7 cellular contexts compared by ENCODE assay signal in genomic region chr12:97608710-97609394, GRCh38.
A peak's percentile ranks its signal among the peaks of the same experiment; 100 is the strongest.
DNase-seq lines count a peak whose midpoint lies in the region; ATAC-seq and TF ChIP-seq lines count a peak whose summit lies in the region.
"Not testable (repeated sequence)": the region's sequence is repeated elsewhere in the genome, so short reads cannot be mapped to it uniquely, and the experiment has no call there.

No MANE protein-coding gene starts in this region.

- not testable (repeated sequence) for H3K27me3 ChIP-seq in DND-41 (ENCODE audit: insufficient read depth, low read length, poor library complexity); HUES64 (ENCODE audit: insufficient read depth, low read length); endodermal cell (ENCODE audit: control insufficient read depth, insufficient read depth, low read length, poor library complexity, severe bottlenecking); iPS-20b (ENCODE audit: insufficient read depth, low read length); mucosa of stomach (ENCODE audit: control insufficient read depth, insufficient read depth, low read length)

- DNase-seq in DND-41 (peak; percentile 32), NCI-H748 (lab: John Stamatoyannopoulos, UW; ENCODE audit: unreplicated experiment) (peak; percentile 80), endodermal cell (peak; percentile 79)
- DNase-seq in progenitor cell of endocrine pancreas (ENCODE audit: low spot score, unreplicated experiment): not testable (repeated sequence)

- TF ChIP-seq CTCF in DND-41 (IDR thresholded peaks at IDR 0.05; ENCODE audit: borderline replicate concordance, extremely low read depth, low read length, poor library complexity, severe bottlenecking); progenitor cell of endocrine pancreas (IDR thresholded peaks at IDR 0.05; ENCODE audit: unreplicated experiment): not testable (repeated sequence)
- peak; percentile 13 for TF ChIP-seq CTCF in endodermal cell (conservative IDR thresholded peaks at IDR 0.05)

- ATAC-seq in DND-41 (ENCODE audit: insufficient read depth, low read depth): not testable (repeated sequence)

- not testable (repeated sequence) for H3K9ac ChIP-seq in DND-41 (ENCODE audit: low read depth, low read length); HUES64 (ENCODE audit: low read depth, low read length); endodermal cell (ENCODE audit: extremely low read depth, low read length, poor library complexity, severe bottlenecking)
- H3K9ac ChIP-seq in iPS-20b (ENCODE audit: low read depth, low read length): peak overlapping the region; percentile 51; the same call in 1 of the 2 replicates
- peak overlapping the region; percentile 34 for H3K9ac ChIP-seq in mucosa of stomach (ENCODE audit: low read length)

- H3K27ac ChIP-seq in DND-41 (ENCODE audit: low read length); HUES64 (ENCODE audit: low read depth, low read length); endodermal cell (ENCODE audit: low read depth, low read length); iPS-20b (ENCODE audit: low read length): not testable (repeated sequence)

- not testable (repeated sequence) for H3K27me3 Mint-ChIP-seq in endodermal cell (ENCODE audit: insufficient read depth); progenitor cell of endocrine pancreas

- H2AFZ ChIP-seq in DND-41 (ENCODE audit: low read depth, low read length): not testable (repeated sequence)

- H3K4me3 ChIP-seq in DND-41 (ENCODE audit: low read depth in 1 of 2, low read length in 2 of 2); endodermal cell (ENCODE audit: low read length); mucosa of stomach (ENCODE audit: low read length): not testable (repeated sequence)
- H3K4me3 ChIP-seq in HUES64 (ENCODE audit: low read length) (peak overlapping the region; percentile 33), iPS-20b (ENCODE audit: low read length) (peak overlapping the region; percentile 55; the same call in 1 of the 2 replicates)

- peaks cover 11% of the 10 kb centered on the region for H3K36me3 Mint-ChIP-seq in endodermal cell (ENCODE audit: low read depth)
- H3K36me3 Mint-ChIP-seq in progenitor cell of endocrine pancreas (ENCODE audit: insufficient read depth): not testable (repeated sequence)

- H3K9me3 Mint-ChIP-seq in endodermal cell: peaks cover 38% of the 10 kb centered on the region
- peaks cover 12% of the 10 kb centered on the region for H3K9me3 Mint-ChIP-seq in progenitor cell of endocrine pancreas (ENCODE audit: low read depth)

- H3K27ac Mint-ChIP-seq in endodermal cell (peak overlapping the region; percentile 66), progenitor cell of endocrine pancreas (peak overlapping the region; percentile 78)

- H3K4me3 Mint-ChIP-seq in endodermal cell: peak overlapping the region; percentile 44
- H3K4me3 Mint-ChIP-seq in progenitor cell of endocrine pancreas (ENCODE audit: low read depth): peak overlapping the region; percentile 70

- H4K20me1 ChIP-seq in DND-41 (ENCODE audit: insufficient read depth, low read length): not testable (repeated sequence)

- H3K4me1 Mint-ChIP-seq in endodermal cell; progenitor cell of endocrine pancreas (ENCODE audit: low read depth): not testable (repeated sequence)

- WGBS in HUES64: 31% methylated on average over 14 of the region's 14 CpGs
- WGBS in endodermal cell (ENCODE audit: insufficient coverage in 1 of 2, insufficient read length in 1 of 2), 2 experiments: 36 to 51% methylated on average over 3 to 14 of the region's 14 CpGs

- H3K36me3 ChIP-seq in DND-41 (ENCODE audit: insufficient read depth, low read length); HUES64 (ENCODE audit: insufficient read depth, low read length); endodermal cell (ENCODE audit: control insufficient read depth, insufficient read depth, low read length); iPS-20b (ENCODE audit: insufficient read depth, low read depth, low read length); mucosa of stomach (ENCODE audit: control insufficient read depth, insufficient read depth, low read length): not testable (repeated sequence)

- H3K79me2 ChIP-seq in DND-41 (ENCODE audit: insufficient read depth, low read length): not testable (repeated sequence)

- H3K4me2 ChIP-seq in DND-41 (ENCODE audit: insufficient read depth, low read length): not testable (repeated sequence)

- H3K9me3 ChIP-seq in DND-41 (ENCODE audit: insufficient read depth, low read length, severe bottlenecking); HUES64 (ENCODE audit: insufficient read depth, low read depth, low read length); iPS-20b (ENCODE audit: insufficient read depth, low read depth, low read length); mucosa of stomach (ENCODE audit: control insufficient read depth, low read length): not testable (repeated sequence)
- H3K9me3 ChIP-seq in endodermal cell (ENCODE audit: control insufficient read depth, low read length): peaks cover 15% of the 10 kb centered on the region

- H3K4me1 ChIP-seq in DND-41 (ENCODE audit: insufficient read depth, low read length); endodermal cell (ENCODE audit: control insufficient read depth, insufficient read depth, low read length); mucosa of stomach (ENCODE audit: control insufficient read depth, insufficient read depth, low read length): not testable (repeated sequence)
- H3K4me1 ChIP-seq in HUES64 (ENCODE audit: insufficient read depth, low read length) (peaks cover 16% of the 10 kb centered on the region), iPS-20b (ENCODE audit: insufficient read depth, low read length) (peaks cover 12% of the 10 kb centered on the region; the same call in 1 of the 2 replicates)
